In genomic region chr2:28224648-28225471, GRCh38 we compare ENCODE assay signal across 10 cellular contexts.
A peak's percentile ranks its signal among the peaks of the same experiment; 100 is the strongest.
DNase-seq lines count a peak whose midpoint lies in the region; ATAC-seq and TF ChIP-seq lines count a peak whose summit lies in the region.
"Had no signal": no experiment of that assay in that cellular context is flagged by ENCODE, and none has a peak within 500 bp of the region (broad histone marks: within the 10 kb centered on the region; RNA-seq: fewer than 3 reads in every experiment).

No MANE protein-coding gene starts in this region.

- H3K36me3 ChIP-seq in mammary epithelial cell (ENCODE audit: insufficient read depth, low read length) (no peaks in the 10 kb centered on the region), left lung (no peaks in the 10 kb centered on the region), uterus (no peaks in the 10 kb centered on the region), MM.1S (replicated peaks; ENCODE audit: insufficient read depth, low read length) (no peaks in the 10 kb centered on the region)

- no peaks in the 10 kb centered on the region for H4K20me1 ChIP-seq in mammary epithelial cell (ENCODE audit: insufficient read depth, low read length)
- H4K20me1 ChIP-seq in MM.1S (ENCODE audit: insufficient read depth, low read length) = no peaks in the 10 kb centered on the region

- no peak for TF ChIP-seq CTCF in mammary epithelial cell (conservative IDR thresholded peaks at IDR 0.05 in 1 of 2, IDR thresholded peaks at IDR 0.05 in 1 of 2; ENCODE audit: extremely low read depth in 1 of 2, insufficient read depth in 1 of 2, low read depth in 1 of 2, low read length in 2 of 2)
- TF ChIP-seq CTCF in left lung (IDR thresholded peaks at IDR 0.05) = no peak
- TF ChIP-seq CTCF in uterus (IDR thresholded peaks at IDR 0.05) = no peak
- TF ChIP-seq CTCF in MM.1S (IDR thresholded peaks at IDR 0.05; ENCODE audit: low read length) = no peak

- BruUV-seq in mammary epithelial cell (replicated peaks; lab: Mats Ljungman, UMichigan) = no TSS peak

- dilution Hi-C loops in mammary epithelial cell (cut with HindIII; ENCODE audit: low sequenced_read_pairs) = no loop called here

- in situ Hi-C loops in mammary epithelial cell (cut with MboI; ENCODE audit: low sequenced_read_pairs in 2 of 2) = no loop called here

- TF ChIP-seq POLR2A in uterus (IDR thresholded peaks at IDR 0.05) (no peak), GM18505 (IDR thresholded peaks at IDR 0.05; ENCODE audit: borderline replicate concordance, extremely low read depth, insufficient read depth, insufficient read length) (no peak)

- H3K4me3 ChIP-seq in mammary epithelial cell (replicated peaks in 1 of 3; ENCODE audit: insufficient read depth in 1 of 3, low read depth in 2 of 3, low read length in 3 of 3) = no peak overlapping the region
- no peak overlapping the region for H3K4me3 ChIP-seq in left lung
- H3K4me3 ChIP-seq in uterus = no peak overlapping the region
- H3K4me3 ChIP-seq in MM.1S (ENCODE audit: low read length) = no peak overlapping the region

- CTCF ChIA-PET in activated CD4-positive, alpha-beta T cell treated with anti-CD3 and anti-CD28 coated beads for 36 hours (lab: Charles Lee) = interaction anchor here (0.7 to 1.0 kb wide), 4 partner anchors 10 to 46 kb away, joined by 3 to 4 read pairs (median 3); no protein-coding TSS in a partner anchor
- CTCF ChIA-PET in mammary epithelial cell (lab: Charles Lee; ENCODE audit: low non-redundant PET) = interaction anchor here (0.5 kb wide), 1 partner anchor 18 kb away, joined by 6 read pairs; no protein-coding TSS in a partner anchor

- peak overlapping the region; percentile 38 for H2AFZ ChIP-seq in mammary epithelial cell (ENCODE audit: low read depth, low read length)
- no peak overlapping the region for H2AFZ ChIP-seq in MM.1S (ENCODE audit: low read length)

- no peaks in the 10 kb centered on the region for H3K9me2 ChIP-seq in MM.1S (replicated peaks; ENCODE audit: insufficient read depth, low read length)

- no peak for DNase-seq in activated CD4-positive, alpha-beta T cell treated with anti-CD3 and anti-CD28 coated beads for 36 hours
- DNase-seq in activated CD4-positive, alpha-beta T cell treated with anti-CD3 and anti-CD28 coated beads, Interleukin-2, amount 10 ng/mL, durations not matched to agents 24 days and 14 days = no peak
- peak; percentile 67 for DNase-seq in mammary epithelial cell
- DNase-seq in left lung = no peak
- peak; percentile 19 to 30 for DNase-seq in uterus
- DNase-seq in NK-92 (lab: John Stamatoyannopoulos, UW; ENCODE audit: unreplicated experiment) = no peak
- DNase-seq in MM.1S = no peak
- DNase-seq: 8988T, NCI-H82 had no signal

- no peaks in the 10 kb centered on the region for H3K27me3 ChIP-seq in mammary epithelial cell (ENCODE audit: insufficient read depth, low read length)
- H3K27me3 ChIP-seq in left lung = no peaks in the 10 kb centered on the region
- H3K27me3 ChIP-seq in uterus = no peaks in the 10 kb centered on the region
- H3K27me3 ChIP-seq in MM.1S (replicated peaks; ENCODE audit: insufficient read depth, low read length) = no peaks in the 10 kb centered on the region

- H3K4me2 ChIP-seq in mammary epithelial cell (ENCODE audit: insufficient read depth, low read depth, low read length) = peak overlapping the region; percentile 43
- no peak overlapping the region for H3K4me2 ChIP-seq in MM.1S (ENCODE audit: low read depth, low read length)

- H3K4me1 Mint-ChIP-seq in activated CD4-positive, alpha-beta T cell treated with anti-CD3 and anti-CD28 coated beads for 36 hours = peaks cover 7% of the 10 kb centered on the region
- H3K4me1 Mint-ChIP-seq in activated CD4-positive, alpha-beta T cell treated with anti-CD3 and anti-CD28 coated beads, Interleukin-2, amount 10 ng/mL, durations not matched to agents 24 days and 14 days = peaks cover 9% of the 10 kb centered on the region

- H3K9ac ChIP-seq in mammary epithelial cell (ENCODE audit: insufficient read depth, low read length) (no peak overlapping the region), MM.1S (ENCODE audit: low read length) (no peak overlapping the region)

- peak overlapping the region; percentile 42 for H3K27ac Mint-ChIP-seq in activated CD4-positive, alpha-beta T cell treated with anti-CD3 and anti-CD28 coated beads for 36 hours
- H3K27ac Mint-ChIP-seq in activated CD4-positive, alpha-beta T cell treated with anti-CD3 and anti-CD28 coated beads, Interleukin-2, amount 10 ng/mL, durations not matched to agents 24 days and 14 days = no peak overlapping the region

- H3K27ac ChIP-seq in mammary epithelial cell (ENCODE audit: insufficient read depth, low read depth, low read length) = no peak overlapping the region
- peak overlapping the region; percentile 34 to 68 for H3K27ac ChIP-seq in left lung
- H3K27ac ChIP-seq in uterus = peak overlapping the region; percentile 86 to 87
- H3K27ac ChIP-seq in MM.1S (ENCODE audit: low read length) = no peak overlapping the region

- intact Hi-C loops in activated CD4-positive, alpha-beta T cell treated with anti-CD3 and anti-CD28 coated beads for 36 hours (cut with DNase I, micrococcal nuclease) = no loop called here
- intact Hi-C loops in activated CD4-positive, alpha-beta T cell treated with anti-CD3 and anti-CD28 coated beads, Interleukin-2, amount 10 ng/mL, durations not matched to agents 24 days and 14 days (cut with micrococcal nuclease) = no loop called here
- intact Hi-C loops in mammary epithelial cell (cut with micrococcal nuclease) = loop anchor here (2.0 kb wide), 1 partner anchor 166 kb away; no protein-coding TSS in a partner anchor
- intact Hi-C loops in left lung (cut with DNase I) = no loop called here
- intact Hi-C loops in uterus (cut with DNase I; ENCODE audit: low total_unique reads) = no loop called here

- no peak overlapping the region for H3K4me3 Mint-ChIP-seq in activated CD4-positive, alpha-beta T cell treated with anti-CD3 and anti-CD28 coated beads for 36 hours
- H3K4me3 Mint-ChIP-seq in activated CD4-positive, alpha-beta T cell treated with anti-CD3 and anti-CD28 coated beads, Interleukin-2, amount 10 ng/mL, durations not matched to agents 24 days and 14 days = no peak overlapping the region

- ATAC-seq in activated CD4-positive, alpha-beta T cell treated with anti-CD3 and anti-CD28 coated beads for 36 hours = no peak
- ATAC-seq in left lung = peak; percentile 70
- no peak for ATAC-seq in GM18505 (IDR thresholded peaks at IDR 0.05; ENCODE audit: unreplicated experiment)

- 11% methylated on average over 5 of the region's 9 CpGs for WGBS in mammary epithelial cell (ENCODE audit: low coverage, missing lambda C conversion rate)

- no peaks in the 10 kb centered on the region for H3K9me3 ChIP-seq in mammary epithelial cell (replicated peaks; ENCODE audit: insufficient read depth, low read length)
- no peaks in the 10 kb centered on the region for H3K9me3 ChIP-seq in left lung
- no peaks in the 10 kb centered on the region for H3K9me3 ChIP-seq in uterus
- H3K9me3 ChIP-seq in MM.1S (replicated peaks; ENCODE audit: insufficient read depth, low read length) = no peaks in the 10 kb centered on the region

- H3F3A ChIP-seq in MM.1S (ENCODE audit: insufficient read depth, low read length) = no peaks in the 10 kb centered on the region

- H3K36me3 Mint-ChIP-seq in activated CD4-positive, alpha-beta T cell treated with anti-CD3 and anti-CD28 coated beads for 36 hours (ENCODE audit: low read depth) = no peaks in the 10 kb centered on the region
- peaks cover 7% of the 10 kb centered on the region for H3K36me3 Mint-ChIP-seq in activated CD4-positive, alpha-beta T cell treated with anti-CD3 and anti-CD28 coated beads, Interleukin-2, amount 10 ng/mL, durations not matched to agents 24 days and 14 days (ENCODE audit: low read depth)

- POLR2A ChIA-PET in activated CD4-positive, alpha-beta T cell treated with anti-CD3 and anti-CD28 coated beads for 36 hours (lab: Charles Lee) = interaction anchor here (0.7 kb wide), 1 partner anchor 292 kb away, joined by 3 read pairs; no protein-coding TSS in a partner anchor

- H3K27me3 Mint-ChIP-seq in activated CD4-positive, alpha-beta T cell treated with anti-CD3 and anti-CD28 coated beads for 36 hours = no peaks in the 10 kb centered on the region
- H3K27me3 Mint-ChIP-seq in activated CD4-positive, alpha-beta T cell treated with anti-CD3 and anti-CD28 coated beads, Interleukin-2, amount 10 ng/mL, durations not matched to agents 24 days and 14 days = no peaks in the 10 kb centered on the region

- no peaks in the 10 kb centered on the region for H3K9me3 Mint-ChIP-seq in activated CD4-positive, alpha-beta T cell treated with anti-CD3 and anti-CD28 coated beads for 36 hours (ENCODE audit: low read depth)
- no peaks in the 10 kb centered on the region for H3K9me3 Mint-ChIP-seq in activated CD4-positive, alpha-beta T cell treated with anti-CD3 and anti-CD28 coated beads, Interleukin-2, amount 10 ng/mL, durations not matched to agents 24 days and 14 days

- peaks cover 19% of the 10 kb centered on the region for H3K4me1 ChIP-seq in mammary epithelial cell (ENCODE audit: insufficient read depth, low read length)
- H3K4me1 ChIP-seq in left lung = peaks cover 6 to 10% of the 10 kb centered on the region in 2 donors
- peaks cover 0 to 5% of the 10 kb centered on the region in 2 donors for H3K4me1 ChIP-seq in uterus
- no peaks in the 10 kb centered on the region for H3K4me1 ChIP-seq in MM.1S (ENCODE audit: low read length)

- H3K79me2 ChIP-seq in mammary epithelial cell (ENCODE audit: insufficient read depth, low read length) (no peaks in the 10 kb centered on the region), MM.1S (ENCODE audit: low read length) (no peaks in the 10 kb centered on the region)

Comparison
In these comparisons a context has a peak if more than half of its experiments do, and no peak if none do; other contexts are left out.
1. DNase-seq: peak in mammary epithelial cell (single experiment) and uterus (2 of 2); none in activated CD4-positive, alpha-beta T cell treated with anti-CD3 and anti-CD28 coated beads for 36 hours (single experiment), activated CD4-positive, alpha-beta T cell treated with anti-CD3 and anti-CD28 coated beads, Interleukin-2, amount 10 ng/mL, durations not matched to agents 24 days and 14 days (single experiment), left lung (0 of 2), NK-92 (single experiment) and MM.1S (single experiment).
2. H3K27ac ChIP-seq: peak in left lung (2 of 2) and uterus (2 of 2); none in mammary epithelial cell (single experiment) and MM.1S (single experiment).